Comparison of ENCODE assay signal across 1 cellular context in genomic region chr17:67011527-67012175, GRCh38.
TF ChIP-seq lines count a peak whose summit lies in the region.

No MANE protein-coding gene starts in this region.

TF ChIP-seq in WTC11, 78 proteins besides CTCF, POLR2A, EP300 and RAD21:
- TF ChIP-seq, protein P1, sequence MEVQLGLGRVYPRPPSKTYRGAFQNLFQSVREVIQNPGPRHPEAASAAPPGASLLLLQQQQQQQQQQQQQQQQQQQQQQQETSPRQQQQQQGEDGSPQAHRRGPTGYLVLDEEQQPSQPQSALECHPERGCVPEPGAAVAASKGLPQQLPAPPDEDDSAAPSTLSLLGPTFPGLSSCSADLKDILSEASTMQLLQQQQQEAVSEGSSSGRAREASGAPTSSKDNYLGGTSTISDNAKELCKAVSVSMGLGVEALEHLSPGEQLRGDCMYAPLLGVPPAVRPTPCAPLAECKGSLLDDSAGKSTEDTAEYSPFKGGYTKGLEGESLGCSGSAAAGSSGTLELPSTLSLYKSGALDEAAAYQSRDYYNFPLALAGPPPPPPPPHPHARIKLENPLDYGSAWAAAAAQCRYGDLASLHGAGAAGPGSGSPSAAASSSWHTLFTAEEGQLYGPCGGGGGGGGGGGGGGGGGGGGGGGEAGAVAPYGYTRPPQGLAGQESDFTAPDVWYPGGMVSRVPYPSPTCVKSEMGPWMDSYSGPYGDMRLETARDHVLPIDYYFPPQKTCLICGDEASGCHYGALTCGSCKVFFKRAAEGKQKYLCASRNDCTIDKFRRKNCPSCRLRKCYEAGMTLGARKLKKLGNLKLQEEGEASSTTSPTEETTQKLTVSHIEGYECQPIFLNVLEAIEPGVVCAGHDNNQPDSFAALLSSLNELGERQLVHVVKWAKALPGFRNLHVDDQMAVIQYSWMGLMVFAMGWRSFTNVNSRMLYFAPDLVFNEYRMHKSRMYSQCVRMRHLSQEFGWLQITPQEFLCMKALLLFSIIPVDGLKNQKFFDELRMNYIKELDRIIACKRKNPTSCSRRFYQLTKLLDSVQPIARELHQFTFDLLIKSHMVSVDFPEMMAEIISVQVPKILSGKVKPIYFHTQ (CRISPR knock-in tag; IDR thresholded peaks at IDR 0.05): no peak
- TF ChIP-seq CDX4 (CRISPR knock-in tag; IDR thresholded peaks at IDR 0.05; ENCODE audit: borderline replicate concordance): no peak
